10 cellular contexts compared by ENCODE assay signal in the genomic region with DNA sequence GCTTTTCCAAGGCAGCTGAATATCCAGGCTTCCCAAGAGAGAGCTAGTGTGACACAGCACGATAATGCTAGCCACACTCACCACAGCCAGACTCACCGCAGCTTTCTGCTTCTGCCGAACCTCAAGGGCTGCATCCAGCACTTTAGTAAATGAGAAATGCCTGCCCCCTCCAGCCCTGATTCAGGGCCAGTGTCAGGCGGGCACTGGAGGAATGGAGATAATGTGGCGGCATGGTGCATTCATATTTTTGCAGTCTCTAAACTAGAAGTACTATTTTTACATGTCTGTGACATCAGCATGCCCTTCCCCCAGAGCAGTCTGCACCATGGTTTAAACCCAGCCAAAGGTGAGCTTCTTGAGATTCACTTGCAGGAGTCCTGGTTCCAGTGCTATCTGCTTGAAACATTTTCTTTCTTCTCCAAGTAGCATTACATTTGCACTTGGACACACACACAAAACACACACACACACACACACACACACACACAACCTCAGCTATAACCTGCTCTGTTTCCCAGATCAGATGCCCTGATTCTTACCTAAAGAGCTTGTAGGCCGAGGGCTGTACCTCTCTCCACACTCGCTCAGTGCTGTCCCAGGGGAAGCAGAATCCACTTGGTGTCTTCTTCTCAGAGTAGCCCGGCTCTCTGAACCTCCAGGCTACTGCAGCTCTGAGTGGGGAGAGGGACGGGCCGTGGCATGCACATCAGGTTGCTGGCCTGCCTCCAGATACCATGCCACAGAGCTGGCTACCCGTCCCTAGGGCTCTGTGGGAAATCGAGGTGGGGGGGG. TPM values are rescaled to one million over a fixed set of nuclear protein-coding genes. Genes with fewer than 3 reads are reported as not detected.
A peak's percentile ranks its signal among the peaks of the same experiment; 100 is the strongest.
DNase-seq lines count a peak whose midpoint lies in the region; ATAC-seq and FAIRE-seq lines count a peak whose summit lies in the region.
"Had no signal": no experiment of that assay in that cellular context is flagged by ENCODE, and none has a peak within 500 bp of the region (broad histone marks: within the 10 kb centered on the region; RNA-seq: fewer than 3 reads in every experiment).

Gene FGF1 (minus strand): TSS at position 673 of the 792 bp plus-strand sequence. CDS start 71,963 bp downstream, outside the sequence.

- intact Hi-C loops in left cardiac atrium (cut with DNase I), result no loop called here

- no peak for FAIRE-seq in RCC 7860 (lab: Jason Lieb, UNC)

- H3K27ac ChIP-seq in angular gyrus (ENCODE audit: low read depth, low read length), result peak within 1 kb of the TSS; percentile 97
- H3K27ac ChIP-seq: WERI-Rb-1 had no signal

- DNase-seq in H4 (ENCODE audit: low spot score) (peak; percentile 73), left cardiac atrium (peak; percentile 37), retina (peak; percentile 61), NCI-H526 treated with DMSO at 0.1 percent for 48 hours (lab: John Stamatoyannopoulos, UW) (no peak), RCC 7860 (ENCODE audit: low spot score) (no peak)
- DNase-seq in activated CD4-positive, alpha-beta T cell treated with anti-CD3 and anti-CD28 coated beads, Interleukin-2, amount 50 U/mL, for 4 hours, result no peak
- DNase-seq: EL, WERI-Rb-1 had no signal

- ATAC-seq in left cardiac atrium (peak; percentile 82 to 84), HG03097 (IDR thresholded peaks at IDR 0.05; ENCODE audit: low FRiP score, unreplicated experiment) (no peak)

RNA-seq across cellular contexts. Expression of gene FGF1, which starts in this region (rescaled TPM):
- 3.1 and 3.2 TPM in 2 replicates for total RNA-seq in H4 (2014; rRNA removed; shearing (Covaris generic))
- total RNA-seq in left cardiac atrium, result 10 to 100 TPM; 33.9 to 39.9 TPM

Comparison
In these comparisons a context has a peak if more than half of its experiments do, and no peak if none do; other contexts are left out.
1. DNase-seq: peak in H4 (single experiment), left cardiac atrium (single experiment) and retina (single experiment); none in NCI-H526 treated with DMSO at 0.1 percent for 48 hours (single experiment), RCC 7860 (single experiment) and activated CD4-positive, alpha-beta T cell treated with anti-CD3 and anti-CD28 coated beads, Interleukin-2, amount 50 U/mL, for 4 hours (0 of 2).